ENCODE assay signal across 1 cellular context in the genomic region with DNA sequence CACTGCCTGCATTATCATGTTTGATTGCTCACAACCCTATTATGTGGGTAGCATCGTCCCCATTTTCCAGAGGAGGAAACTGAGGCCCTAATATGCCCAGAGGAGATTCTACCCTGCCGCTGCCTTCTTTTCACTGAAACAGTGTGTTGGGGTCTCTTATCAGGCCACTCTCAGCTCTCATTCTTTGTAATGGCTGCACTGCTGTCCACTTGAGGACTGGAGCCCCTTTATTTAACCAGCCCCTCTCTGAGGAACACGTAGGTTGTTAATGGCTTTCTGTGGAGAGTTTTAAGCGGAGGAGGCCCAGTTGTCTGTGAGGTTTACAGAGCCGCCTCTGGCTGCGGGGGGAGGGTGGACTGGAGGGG.
TF ChIP-seq lines count a peak whose summit lies in the region.

No MANE protein-coding gene starts in this region.

TF ChIP-seq in K562, 482 proteins besides CTCF, POLR2A, EP300 and RAD21 (continued from another document):
- TF ChIP-seq, protein P1, sequence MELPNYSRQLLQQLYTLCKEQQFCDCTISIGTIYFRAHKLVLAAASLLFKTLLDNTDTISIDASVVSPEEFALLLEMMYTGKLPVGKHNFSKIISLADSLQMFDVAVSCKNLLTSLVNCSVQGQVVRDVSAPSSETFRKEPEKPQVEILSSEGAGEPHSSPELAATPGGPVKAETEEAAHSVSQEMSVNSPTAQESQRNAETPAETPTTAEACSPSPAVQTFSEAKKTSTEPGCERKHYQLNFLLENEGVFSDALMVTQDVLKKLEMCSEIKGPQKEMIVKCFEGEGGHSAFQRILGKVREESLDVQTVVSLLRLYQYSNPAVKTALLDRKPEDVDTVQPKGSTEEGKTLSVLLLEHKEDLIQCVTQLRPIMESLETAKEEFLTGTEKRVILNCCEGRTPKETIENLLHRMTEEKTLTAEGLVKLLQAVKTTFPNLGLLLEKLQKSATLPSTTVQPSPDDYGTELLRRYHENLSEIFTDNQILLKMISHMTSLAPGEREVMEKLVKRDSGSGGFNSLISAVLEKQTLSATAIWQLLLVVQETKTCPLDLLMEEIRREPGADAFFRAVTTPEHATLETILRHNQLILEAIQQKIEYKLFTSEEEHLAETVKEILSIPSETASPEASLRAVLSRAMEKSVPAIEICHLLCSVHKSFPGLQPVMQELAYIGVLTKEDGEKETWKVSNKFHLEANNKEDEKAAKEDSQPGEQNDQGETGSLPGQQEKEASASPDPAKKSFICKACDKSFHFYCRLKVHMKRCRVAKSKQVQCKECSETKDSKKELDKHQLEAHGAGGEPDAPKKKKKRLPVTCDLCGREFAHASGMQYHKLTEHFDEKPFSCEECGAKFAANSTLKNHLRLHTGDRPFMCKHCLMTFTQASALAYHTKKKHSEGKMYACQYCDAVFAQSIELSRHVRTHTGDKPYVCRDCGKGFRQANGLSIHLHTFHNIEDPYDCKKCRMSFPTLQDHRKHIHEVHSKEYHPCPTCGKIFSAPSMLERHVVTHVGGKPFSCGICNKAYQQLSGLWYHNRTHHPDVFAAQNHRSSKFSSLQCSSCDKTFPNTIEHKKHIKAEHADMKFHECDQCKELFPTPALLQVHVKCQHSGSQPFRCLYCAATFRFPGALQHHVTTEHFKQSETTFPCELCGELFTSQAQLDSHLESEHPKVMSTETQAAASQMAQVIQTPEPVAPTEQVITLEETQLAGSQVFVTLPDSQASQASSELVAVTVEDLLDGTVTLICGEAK (IDR thresholded peaks at IDR 0.05), result no peak
- TF ChIP-seq, protein P1 (CRISPR knock-in tag; IDR thresholded peaks at IDR 0.05), result no peak
- TF ChIP-seq MAFK (IDR thresholded peaks at IDR 0.05; ENCODE audit: low read length), result no peak
- TF ChIP-seq TAF15 (IDR thresholded peaks at IDR 0.05; ENCODE audit: low read depth, low read length), result no peak
- TF ChIP-seq ZNF589 (CRISPR knock-in tag; IDR thresholded peaks at IDR 0.05; ENCODE audit: low read depth), result no peak
- TF ChIP-seq RFX1 (IDR thresholded peaks at IDR 0.05), result no peak
- peak; percentile 87; the same call in 1 of the 2 replicates for TF ChIP-seq TCF15 (CRISPR knock-in tag; IDR thresholded peaks at IDR 0.05)
- TF ChIP-seq ZNF699 (CRISPR knock-in tag; IDR thresholded peaks at IDR 0.05; ENCODE audit: insufficient replicate concordance), result no peak
- no peak for TF ChIP-seq TCF7L2 (IDR thresholded peaks at IDR 0.05; ENCODE audit: low read depth, low read length)
- 0 out of 2 replicates have a peak, but pooled peaks have one; percentile 35 for TF ChIP-seq KLF13 (tag; IDR thresholded peaks at IDR 0.05; ENCODE audit: borderline replicate concordance, low read depth)
- TF ChIP-seq SPI1 (IDR thresholded peaks at IDR 0.05; ENCODE audit: borderline replicate concordance, low read depth, low read length), result no peak
- TF ChIP-seq CBX5 (IDR thresholded peaks at IDR 0.05; ENCODE audit: borderline replicate concordance, low read depth), result no peak
- no peak for TF ChIP-seq MBD2 (IDR thresholded peaks at IDR 0.05; ENCODE audit: borderline replicate concordance, low read depth)
- no peak for TF ChIP-seq E2F4 (CRISPR knock-in tag; IDR thresholded peaks at IDR 0.05; ENCODE audit: low read depth)
- TF ChIP-seq, protein P2, sequence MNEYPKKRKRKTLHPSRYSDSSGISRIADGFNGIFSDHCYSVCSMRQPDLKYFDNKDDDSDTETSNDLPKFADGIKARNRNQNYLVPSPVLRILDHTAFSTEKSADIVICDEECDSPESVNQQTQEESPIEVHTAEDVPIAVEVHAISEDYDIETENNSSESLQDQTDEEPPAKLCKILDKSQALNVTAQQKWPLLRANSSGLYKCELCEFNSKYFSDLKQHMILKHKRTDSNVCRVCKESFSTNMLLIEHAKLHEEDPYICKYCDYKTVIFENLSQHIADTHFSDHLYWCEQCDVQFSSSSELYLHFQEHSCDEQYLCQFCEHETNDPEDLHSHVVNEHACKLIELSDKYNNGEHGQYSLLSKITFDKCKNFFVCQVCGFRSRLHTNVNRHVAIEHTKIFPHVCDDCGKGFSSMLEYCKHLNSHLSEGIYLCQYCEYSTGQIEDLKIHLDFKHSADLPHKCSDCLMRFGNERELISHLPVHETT (CRISPR knock-in tag; conservative IDR thresholded peaks at IDR 0.05 in 1 of 2, IDR thresholded peaks at IDR 0.05 in 1 of 2), result no peak; a peak in 1 of 4 replicates
- no peak for TF ChIP-seq WHSC1 (IDR thresholded peaks at IDR 0.05; ENCODE audit: low read length)
- no peak for TF ChIP-seq NFATC3 (IDR thresholded peaks at IDR 0.05)
- TF ChIP-seq SNAPC5 (CRISPR knock-in tag; IDR thresholded peaks at IDR 0.05), result no peak
- no peak for TF ChIP-seq GATA2 (CRISPR knock-in tag; IDR thresholded peaks at IDR 0.05)
- TF ChIP-seq ZNF282 (CRISPR knock-in tag; IDR thresholded peaks at IDR 0.05), result no peak
